ENCODE assay signal across 8 cellular contexts in the genomic region with DNA sequence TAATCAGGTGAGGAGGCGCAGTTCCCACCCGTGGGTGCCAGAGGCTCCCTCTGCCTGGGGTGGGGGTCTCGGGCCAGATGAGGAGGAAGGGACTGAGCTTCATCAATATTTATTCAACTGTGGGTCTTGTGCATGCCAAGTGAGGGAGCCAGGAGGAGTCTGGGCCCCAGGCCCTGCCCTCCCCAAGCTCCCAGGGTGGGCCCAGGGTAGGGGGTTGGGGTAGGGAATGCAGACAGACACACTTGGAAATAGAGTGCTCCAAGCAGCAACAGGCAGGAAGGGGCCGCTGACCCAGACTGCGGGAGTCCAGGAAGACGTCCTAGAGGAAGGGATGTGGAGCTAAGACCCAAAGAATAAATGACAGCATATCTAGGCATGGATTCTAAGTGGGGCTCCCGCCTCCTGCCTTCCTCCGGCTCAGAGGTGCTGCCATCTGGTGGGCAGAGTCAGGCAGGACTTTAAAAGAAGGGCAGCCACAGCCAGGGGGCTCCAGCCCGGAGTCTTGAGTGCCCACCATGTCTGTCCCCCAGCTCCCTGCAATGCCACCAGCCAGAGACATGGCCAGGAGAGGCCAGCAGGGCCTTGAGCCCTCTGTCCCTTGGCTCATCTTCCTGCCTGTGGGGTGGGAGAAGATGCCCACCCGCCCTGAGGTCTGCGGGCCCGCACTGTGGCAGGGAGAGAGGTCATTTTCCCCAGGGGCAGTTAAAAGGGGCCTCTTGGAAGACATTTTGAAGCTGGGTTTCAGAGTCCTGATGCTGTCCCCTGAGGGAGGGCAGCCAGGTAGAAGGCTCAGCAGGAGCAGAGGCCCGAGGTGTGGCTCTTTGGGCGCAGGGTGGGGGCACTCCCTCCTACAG.
DNase-seq lines count a peak whose midpoint lies in the region; ATAC-seq lines count a peak whose summit lies in the region.

No MANE protein-coding gene starts in this region.

- H3K4me1 ChIP-seq in mesenchymal stem cell (ENCODE audit: control insufficient read depth, insufficient read depth, low read depth, low read length), result no peaks in the 10 kb centered on the region

- no peak overlapping the region for H4K8ac ChIP-seq in mesenchymal stem cell (ENCODE audit: low read length)

- no peak overlapping the region for H3K4me2 ChIP-seq in mesenchymal stem cell (ENCODE audit: low read length, poor library complexity, severe bottlenecking)

- no peak overlapping the region for H2BK12ac ChIP-seq in mesenchymal stem cell (ENCODE audit: low read length in 2 of 2)

- H3K27me3 ChIP-seq in mesenchymal stem cell (ENCODE audit: control insufficient read depth in 1 of 2, insufficient read depth in 1 of 2, low read length in 2 of 2), result peaks cover 14 to 23% of the 10 kb centered on the region in 2 experiments

- H2BK15ac ChIP-seq in mesenchymal stem cell (ENCODE audit: low read depth, poor library complexity, severe bottlenecking), result no peak overlapping the region

- H3K14ac ChIP-seq in mesenchymal stem cell (ENCODE audit: low read length in 2 of 2), result no peak overlapping the region

- no peaks in the 10 kb centered on the region for H3K79me1 ChIP-seq in mesenchymal stem cell (replicated peaks; ENCODE audit: low read length, poor library complexity, severe bottlenecking)

- DNase-seq in NCI-H2081 (lab: John Stamatoyannopoulos, UW) (peak; percentile 28 to 34), NCI-H2081 treated with DMSO at 0.1 percent for 48 hours (lab: John Stamatoyannopoulos, UW) (no peak), NCI-H1105 (lab: John Stamatoyannopoulos, UW) (peak; percentile 58), dermis blood vessel endothelial cell (peak; percentile 78), mesenchymal stem cell (peak; percentile 46)
- peak; percentile 68 for DNase-seq in activated CD4-positive, alpha-beta T cell treated with anti-CD3 and anti-CD28 coated beads for 48 hours
- peak; percentile 73 for DNase-seq in stimulated activated CD8-positive, alpha-beta memory T cell treated with anti-CD3 and anti-CD28 coated beads, Interleukin-4, amount 100 ng/mL, for 48 hours

- no peak overlapping the region for H2BK120ac ChIP-seq in mesenchymal stem cell (ENCODE audit: low read depth, low read length)

- H3K4ac ChIP-seq in mesenchymal stem cell (ENCODE audit: low read depth in 1 of 2, low read length in 2 of 2), result no peak overlapping the region

- no peak overlapping the region for H4K91ac ChIP-seq in mesenchymal stem cell (ENCODE audit: low read length)

- H3K27ac ChIP-seq in mesenchymal stem cell (ENCODE audit: low read length, poor library complexity, severe bottlenecking), result no peak overlapping the region

- H2AFZ ChIP-seq in mesenchymal stem cell (ENCODE audit: low read depth, low read length), result no peak overlapping the region

- no peak overlapping the region for H2BK5ac ChIP-seq in mesenchymal stem cell (ENCODE audit: low read depth, low read length, poor library complexity, severe bottlenecking)

- WGBS in mesenchymal stem cell, result 51% methylated on average over 14 of the region's 14 CpGs

- H3K23ac ChIP-seq in mesenchymal stem cell (ENCODE audit: low read length in 2 of 2), result no peak overlapping the region

- H3K9me3 ChIP-seq in mesenchymal stem cell (ENCODE audit: control insufficient read depth, low read length), result peaks cover 3% of the 10 kb centered on the region

- peak overlapping the region in 1 of 2 experiments; percentile 8 for H3K4me3 ChIP-seq in mesenchymal stem cell (ENCODE audit: insufficient read depth in 1 of 2, low read depth in 1 of 2, low read length in 2 of 2)

- H2AK5ac ChIP-seq in mesenchymal stem cell (ENCODE audit: low read length, severe bottlenecking), result no peak overlapping the region

- no peak overlapping the region for H3K9ac ChIP-seq in mesenchymal stem cell (ENCODE audit: low read length)

- no peak overlapping the region for H3K18ac ChIP-seq in mesenchymal stem cell (ENCODE audit: low read depth in 1 of 2, low read length in 2 of 2)

- no peak for ATAC-seq in GM21423 (IDR thresholded peaks at IDR 0.05; ENCODE audit: unreplicated experiment)

- no peaks in the 10 kb centered on the region for H3K36me3 ChIP-seq in mesenchymal stem cell (ENCODE audit: control insufficient read depth in 1 of 2, insufficient read depth in 2 of 2, low read depth in 1 of 2, low read length in 2 of 2)
